ENCODE assay signal across 21 cellular contexts in genomic region chr7:289209-289755, GRCh38. TPM values are rescaled to one million over a fixed set of nuclear protein-coding genes. Genes with fewer than 3 reads are reported as not detected.
DNase-seq lines count a peak whose midpoint lies in the region; ATAC-seq and TF ChIP-seq lines count a peak whose summit lies in the region.
"Had no signal": no experiment of that assay in that cellular context is flagged by ENCODE, and none has a peak within 500 bp of the region (broad histone marks: within the 10 kb centered on the region; RNA-seq: fewer than 3 reads in every experiment).

No MANE protein-coding gene starts in this region.

- no peak overlapping the region for H3K18ac ChIP-seq in H9 (ENCODE audit: insufficient read length, low read depth, low read length)

- no peak overlapping the region for H2BK12ac ChIP-seq in H9 (ENCODE audit: insufficient read length, low read depth, low read length)

- H4K91ac ChIP-seq in H9 (ENCODE audit: insufficient read length, low read depth, low read length): no peak overlapping the region

- H3K36me3 Mint-ChIP-seq in H9 (ENCODE audit: insufficient read depth in 1 of 3, low read depth in 3 of 3) (no peaks in the 10 kb centered on the region; a peak in 2 of 7 replicates), WTC11 (no peaks in the 10 kb centered on the region), nephron (ENCODE audit: low read depth) (no peaks in the 10 kb centered on the region), type B pancreatic cell (no peaks in the 10 kb centered on the region)

- POLR2A ChIA-PET in WTC11 (lab: Charles Lee): no interaction called here

- TF ChIP-seq CTCF in H9 (conservative IDR thresholded peaks at IDR 0.05) (no peak), WTC11 (IDR thresholded peaks at IDR 0.05) (no peak), nephron (IDR thresholded peaks at IDR 0.05; ENCODE audit: unreplicated experiment in 3 of 3) (no peak), type B pancreatic cell (conservative IDR thresholded peaks at IDR 0.05) (no peak)

- H3K56ac ChIP-seq in H9 (ENCODE audit: insufficient read length, low read depth, low read length): no peak overlapping the region

- no peaks in the 10 kb centered on the region for H3K4me1 ChIP-seq in H9 (ENCODE audit: insufficient read depth, low read length)

- no peak overlapping the region for H3K23ac ChIP-seq in H9 (ENCODE audit: insufficient read length, low read depth, low read length)

- H3K14ac ChIP-seq in H9 (ENCODE audit: insufficient read depth, low read length): no peak overlapping the region

- H3K4me1 Mint-ChIP-seq in H9 (no peaks in the 10 kb centered on the region), WTC11 (no peaks in the 10 kb centered on the region), nephron (peaks cover under 1% of the 10 kb centered on the region), type B pancreatic cell (ENCODE audit: unreplicated experiment) (no peaks in the 10 kb centered on the region)
- H3K4me1 Mint-ChIP-seq: B cell had no signal

- no peak overlapping the region for H2BK120ac ChIP-seq in H9 (ENCODE audit: low read depth, low read length, poor library complexity, severe bottlenecking)

- CTCF ChIA-PET in WTC11 (lab: Charles Lee): interaction anchor here (0.8 to 1.5 kb wide), 4 partner anchors 23 to 179 kb away, joined by 3 to 6 read pairs (median 4); no protein-coding TSS in a partner anchor

- H3K9me3 Mint-ChIP-seq in H9 (peaks cover 8 to 26% of the 10 kb centered on the region in 2 experiments), WTC11 (no peaks in the 10 kb centered on the region), nephron (peaks cover 4% of the 10 kb centered on the region), type B pancreatic cell (no peaks in the 10 kb centered on the region)
- H3K9me3 Mint-ChIP-seq: CD4-positive, alpha-beta T cell had no signal

- H2BK5ac ChIP-seq in H9 (ENCODE audit: insufficient read length, low read length): no peak overlapping the region

- DNase-seq in H9: no peak
- peak; percentile 36 for DNase-seq in WTC11 (ENCODE audit: low spot score)
- DNase-seq in type B pancreatic cell (ENCODE audit: extremely low spot score, unreplicated experiment): no peak
- no peak for DNase-seq in occipital lobe (lab: John Stamatoyannopoulos, UW)
- DNase-seq in amygdala (lab: John Stamatoyannopoulos, UW): no peak
- DNase-seq: Calu3, DMS79, NCI-H1436, NCI-H2029, NCI-H2171 treated with DMSO at 0.1 percent for 48 hours, NCI-H748 treated with DMSO at 0.1 percent for 48 hours, PC-3 had no signal

- WGBS in H9 (ENCODE audit: extremely low coverage, insufficient read length, low lambda C conversion rate): no CpG with 5 or more reads among the region's 46 CpGs

- H3K27me3 ChIP-seq in H9 (ENCODE audit: insufficient read depth, low read length): peaks cover 33% of the 10 kb centered on the region

- no peaks in the 10 kb centered on the region for H3K79me1 ChIP-seq in H9 (ENCODE audit: insufficient read depth, low read depth, low read length, poor library complexity, severe bottlenecking)

- H2BK15ac ChIP-seq in H9 (ENCODE audit: low read depth, low read length): no peak overlapping the region; the same call in 1 of the 2 replicates

- H4K8ac ChIP-seq in H9 (replicated peaks; ENCODE audit: insufficient read length, low read depth, low read length): no peak overlapping the region

- H3K79me2 ChIP-seq in H9 (ENCODE audit: insufficient read depth, low read length): no peaks in the 10 kb centered on the region

- no peak overlapping the region for H2AK5ac ChIP-seq in H9 (ENCODE audit: insufficient read length, low read length)

- H3K27me3 Mint-ChIP-seq in H9 (ENCODE audit: low read depth) (peaks cover 78% of the 10 kb centered on the region), WTC11 (ENCODE audit: low read depth) (peaks cover 63% of the 10 kb centered on the region), nephron (ENCODE audit: low read depth) (peaks cover 77% of the 10 kb centered on the region), type B pancreatic cell (peaks cover 83% of the 10 kb centered on the region)

- no peak overlapping the region for H2AFZ ChIP-seq in H9 (ENCODE audit: low read length)

- peak overlapping the region; percentile 8 for H3K4me2 ChIP-seq in H9 (ENCODE audit: insufficient read depth, insufficient read length, low read length)
- H3K4me2 ChIP-seq: KMS-11 had no signal

- no peak overlapping the region for H4K5ac ChIP-seq in H9 (ENCODE audit: insufficient read length, low read depth, low read length)

- H3T11ph ChIP-seq in H9 (ENCODE audit: low read length): no peak overlapping the region

- H3K27ac ChIP-seq in H9 (ENCODE audit: insufficient read length, low read depth, low read length): no peak overlapping the region
- H3K27ac ChIP-seq: KMS-11, RWPE1 had no signal

- peak overlapping the region; percentile 31 to 57; a peak in 3 of 5 replicates for H3K4me3 Mint-ChIP-seq in H9
- peak overlapping the region; percentile 58 for H3K4me3 Mint-ChIP-seq in WTC11
- peak overlapping the region in 2 of 3 experiments; percentile 18 to 40 for H3K4me3 Mint-ChIP-seq in nephron
- peak overlapping the region; percentile 41 for H3K4me3 Mint-ChIP-seq in type B pancreatic cell
- H3K4me3 Mint-ChIP-seq: B cell; CD4-positive, alpha-beta T cell had no signal

- H2BK20ac ChIP-seq in H9 (ENCODE audit: low read depth, low read length, poor library complexity, severe bottlenecking): no peak overlapping the region

- H3K9ac ChIP-seq in H9 (ENCODE audit: extremely low read depth, insufficient read length, low read length): no peak overlapping the region
- H3K9ac ChIP-seq: KMS-11 had no signal

- H3K23me2 ChIP-seq in H9 (ENCODE audit: insufficient read length, low read depth, low read length, poor library complexity, severe bottlenecking): peaks cover 8% of the 10 kb centered on the region

- ATAC-seq in WTC11: peak; percentile 24
- no peak for ATAC-seq in HG02973 (IDR thresholded peaks at IDR 0.05; ENCODE audit: unreplicated experiment)
- ATAC-seq: HepG2, PC-3 had no signal

- no peak overlapping the region for H3K4ac ChIP-seq in H9 (ENCODE audit: low read depth, low read length)

- no peak overlapping the region for H3K27ac Mint-ChIP-seq in H9
- H3K27ac Mint-ChIP-seq in WTC11: no peak overlapping the region
- peak overlapping the region in 1 of 3 experiments; percentile 60 for H3K27ac Mint-ChIP-seq in nephron
- H3K27ac Mint-ChIP-seq in type B pancreatic cell: no peak overlapping the region
- H3K27ac Mint-ChIP-seq: B cell; CD4-positive, alpha-beta T cell had no signal

- H3K9me3 ChIP-seq in H9 (ENCODE audit: control insufficient read depth, low read depth, low read length): no peaks in the 10 kb centered on the region

- no peaks in the 10 kb centered on the region for H4K20me1 ChIP-seq in H9 (ENCODE audit: control insufficient read depth, insufficient read depth, insufficient read length)

TF ChIP-seq in WTC11, 78 proteins besides CTCF, POLR2A, EP300 and RAD21:
- TF ChIP-seq RORB (CRISPR knock-in tag; IDR thresholded peaks at IDR 0.05): no peak
- TF ChIP-seq ZSCAN18 (CRISPR knock-in tag; IDR thresholded peaks at IDR 0.05): no peak
- TF ChIP-seq ZNF263 (CRISPR knock-in tag; IDR thresholded peaks at IDR 0.05; ENCODE audit: low read depth): 0 out of 2 replicates have a peak, but pooled peaks have one; percentile 6

RNA-seq across cellular contexts. Expression of gene FOXL3, which starts 0.7 kb away (rescaled TPM):
- total RNA-seq in H9 (2021) (not detected in 2 replicates), WTC11 (2021) (not detected in 3 replicates), type B pancreatic cell (ENCODE audit: low replicate concordance) (not detected in 2 replicates), occipital lobe (not detected)
- total RNA-seq: B cell; Calu3; CD4-positive, alpha-beta T cell; HepG2; M059J; NCI-H460; PC-3 had no signal
